Comparison of ENCODE assay signal across 11 cellular contexts in genomic region chr1:26761217-26761616, GRCh38. TPM values are rescaled to one million over a fixed set of nuclear protein-coding genes. Genes with fewer than 3 reads are reported as not detected.
DNase-seq lines count a peak whose midpoint lies in the region; ATAC-seq and TF ChIP-seq lines count a peak whose summit lies in the region.
"Had no signal": no experiment of that assay in that cellular context is flagged by ENCODE, and none has a peak within 500 bp of the region (broad histone marks: within the 10 kb centered on the region; RNA-seq: fewer than 3 reads in every experiment).

No MANE protein-coding gene starts in this region.

- no peak overlapping the region for H3K56ac ChIP-seq in H9 (ENCODE audit: insufficient read length, low read depth, low read length)

- peaks cover 38 to 74% (median 65%) of the 10 kb centered on the region in 3 experiments for H3K36me3 Mint-ChIP-seq in H9 (ENCODE audit: insufficient read depth in 1 of 3, low read depth in 3 of 3)
- H3K36me3 Mint-ChIP-seq in activated naive CD8-positive, alpha-beta T cell treated with anti-CD3 and anti-CD28 coated beads for 36 hours: peaks cover 42% of the 10 kb centered on the region

- H4K91ac ChIP-seq in H9 (ENCODE audit: insufficient read length, low read depth, low read length): no peak overlapping the region

- peak in 1 of 2 donors; percentile 58 for TF ChIP-seq RAD21 in liver (IDR thresholded peaks at IDR 0.05)

- no peak overlapping the region for H2BK5ac ChIP-seq in H9 (ENCODE audit: insufficient read length, low read length)

- H2BK12ac ChIP-seq in H9 (ENCODE audit: insufficient read length, low read depth, low read length): no peak overlapping the region

- H4K8ac ChIP-seq in H9 (replicated peaks; ENCODE audit: insufficient read length, low read depth, low read length): no peak overlapping the region

- H3K79me1 ChIP-seq in H9 (ENCODE audit: insufficient read depth, low read depth, low read length, poor library complexity, severe bottlenecking): no peaks in the 10 kb centered on the region

- H3K36me3 ChIP-seq in liver (ENCODE audit: control insufficient read depth in 4 of 4, insufficient read depth in 3 of 4, low read depth in 1 of 4, low read length in 3 of 4): peaks cover 15 to 41% (median 30%) of the 10 kb centered on the region in 4 donors

- no peaks in the 10 kb centered on the region; the same call in 1 of the 2 replicates for H3K27me3 Mint-ChIP-seq in H9 (ENCODE audit: low read depth)
- no peaks in the 10 kb centered on the region for H3K27me3 Mint-ChIP-seq in activated naive CD8-positive, alpha-beta T cell treated with anti-CD3 and anti-CD28 coated beads for 36 hours

- no peaks in the 10 kb centered on the region for H3K23me2 ChIP-seq in H9 (ENCODE audit: insufficient read length, low read depth, low read length, poor library complexity, severe bottlenecking)

- no peak overlapping the region for H3K4ac ChIP-seq in H9 (ENCODE audit: low read depth, low read length)

- CTCF ChIA-PET in RWPE1 (lab: Yijun Ruan, JAX): no interaction called here

- no peak overlapping the region for H2BK20ac ChIP-seq in H9 (ENCODE audit: low read depth, low read length, poor library complexity, severe bottlenecking)

- H2AK5ac ChIP-seq in H9 (ENCODE audit: insufficient read length, low read length): no peak overlapping the region

- no peak overlapping the region for H3K4me2 ChIP-seq in H9 (ENCODE audit: insufficient read depth, insufficient read length, low read length)

- no peaks in the 10 kb centered on the region for H3K9me3 ChIP-seq in H9 (ENCODE audit: control insufficient read depth, low read depth, low read length)
- no peaks in the 10 kb centered on the region for H3K9me3 ChIP-seq in liver (ENCODE audit: control insufficient read depth in 4 of 4, low read length in 3 of 4)
- H3K9me3 ChIP-seq: neutrophil had no signal

- peaks cover 0 to 4% of the 10 kb centered on the region in 2 experiments; a peak in 2 of 4 replicates for H3K4me1 Mint-ChIP-seq in H9
- peaks cover 35% of the 10 kb centered on the region for H3K4me1 Mint-ChIP-seq in activated naive CD8-positive, alpha-beta T cell treated with anti-CD3 and anti-CD28 coated beads for 36 hours

- no peaks in the 10 kb centered on the region for H3K9me3 Mint-ChIP-seq in H9
- no peaks in the 10 kb centered on the region for H3K9me3 Mint-ChIP-seq in activated naive CD8-positive, alpha-beta T cell treated with anti-CD3 and anti-CD28 coated beads for 36 hours

- H2BK120ac ChIP-seq in H9 (ENCODE audit: low read depth, low read length, poor library complexity, severe bottlenecking): no peak overlapping the region

- no peak overlapping the region for H3K14ac ChIP-seq in H9 (ENCODE audit: insufficient read depth, low read length)

- POLR2A ChIA-PET in RWPE1 (lab: Yijun Ruan, JAX; ENCODE audit: low non-redundant PET): no interaction called here

- no peak overlapping the region for H2BK15ac ChIP-seq in H9 (ENCODE audit: low read depth, low read length)

- H4K5ac ChIP-seq in H9 (ENCODE audit: insufficient read length, low read depth, low read length): no peak overlapping the region

- WGBS in H9 (ENCODE audit: extremely low coverage, insufficient read length, low lambda C conversion rate): no CpG with 5 or more reads among the region's 3 CpGs
- 72% methylated on average over 3 of the region's 3 CpGs for WGBS in liver

- no peaks in the 10 kb centered on the region for H3K27me3 ChIP-seq in H9 (ENCODE audit: insufficient read depth, low read length)
- H3K27me3 ChIP-seq in liver (ENCODE audit: control insufficient read depth in 4 of 4, insufficient read depth in 4 of 4, low read length in 3 of 4): no peaks in the 10 kb centered on the region
- H3K27me3 ChIP-seq: neutrophil had no signal

- H3K9ac ChIP-seq in H9 (ENCODE audit: extremely low read depth, insufficient read length, low read length) (no peak overlapping the region), liver (ENCODE audit: low read depth in 1 of 2, low read length in 2 of 2) (no peak overlapping the region)

- peak overlapping the region in 2 of 3 experiments; percentile 7 to 43; a peak in 1 of 7 replicates for H3K27ac Mint-ChIP-seq in H9
- peak overlapping the region; percentile 36 for H3K27ac Mint-ChIP-seq in activated naive CD8-positive, alpha-beta T cell treated with anti-CD3 and anti-CD28 coated beads for 36 hours

- peak; percentile 41 for DNase-seq in Ammon's horn (ENCODE audit: low spot score)
- no peak for DNase-seq in H9
- no peak for DNase-seq in activated naive CD8-positive, alpha-beta T cell treated with anti-CD3 and anti-CD28 coated beads for 36 hours
- DNase-seq in DMS153 treated with DMSO at 0.1 percent for 48 hours (lab: John Stamatoyannopoulos, UW; ENCODE audit: unreplicated experiment): no peak
- no peak for DNase-seq in RWPE1 (ENCODE audit: low spot score)
- no peak for DNase-seq in ecto neural progenitor cell (ENCODE audit: low spot score)
- DNase-seq: activated CD4-positive, alpha-beta T cell treated with anti-CD3 and anti-CD28 coated beads, Interleukin-2, amount 50 U/mL, for 1 hour; DMS 273 treated with DMSO at 0.1 percent for 48 hours had no signal

- no peak for ATAC-seq in GM19455 (IDR thresholded peaks at IDR 0.05; ENCODE audit: unreplicated experiment)

- H3K4me3 Mint-ChIP-seq in H9: no peak overlapping the region
- no peak overlapping the region for H3K4me3 Mint-ChIP-seq in activated naive CD8-positive, alpha-beta T cell treated with anti-CD3 and anti-CD28 coated beads for 36 hours

- no peak overlapping the region for H2AFZ ChIP-seq in H9 (ENCODE audit: low read length)

- H3K23ac ChIP-seq in H9 (ENCODE audit: insufficient read length, low read depth, low read length): no peak overlapping the region

- H3K27ac ChIP-seq in H9 (ENCODE audit: insufficient read length, low read depth, low read length) (no peak overlapping the region), liver (ENCODE audit: low read depth in 1 of 2, low read length in 2 of 2) (no peak overlapping the region), RWPE1 (no peak overlapping the region)
- H3K27ac ChIP-seq: neutrophil had no signal

- H4K20me1 ChIP-seq in H9 (ENCODE audit: control insufficient read depth, insufficient read depth, insufficient read length): no peaks in the 10 kb centered on the region

- no peak overlapping the region for H3K4me3 ChIP-seq in liver (ENCODE audit: low read depth in 1 of 3, low read length in 3 of 3)

- H3T11ph ChIP-seq in H9 (ENCODE audit: low read length): no peak overlapping the region

- H3K18ac ChIP-seq in H9 (ENCODE audit: insufficient read length, low read depth, low read length): no peak overlapping the region

- H3K4me1 ChIP-seq in H9 (ENCODE audit: insufficient read depth, low read length) (no peaks in the 10 kb centered on the region), liver (ENCODE audit: control insufficient read depth in 4 of 4, insufficient read depth in 4 of 4, low read length in 3 of 4) (peaks cover 6 to 17% (median 16%) of the 10 kb centered on the region in 4 donors)

- H3K79me2 ChIP-seq in H9 (ENCODE audit: insufficient read depth, low read length): no peaks in the 10 kb centered on the region

- TF ChIP-seq CTCF in H9 (conservative IDR thresholded peaks at IDR 0.05) (peak; percentile 35; the same call in 2 of the 3 replicates), liver (IDR thresholded peaks at IDR 0.05; ENCODE audit: low read depth, low read length, missing input control) (peak; percentile 17), RWPE1 (conservative IDR thresholded peaks at IDR 0.05; ENCODE audit: low read depth) (no peak)

TF ChIP-seq in liver, 16 proteins besides CTCF, POLR2A, EP300 and RAD21 (continues in another document):
- TF ChIP-seq HNF4G (IDR thresholded peaks at IDR 0.05) (no peak), NR2F2 (IDR thresholded peaks at IDR 0.05) (no peak), REST (IDR thresholded peaks at IDR 0.05) (no peak), TAF1 (conservative IDR thresholded peaks at IDR 0.05) (no peak), RXRA (IDR thresholded peaks at IDR 0.05) (no peak), SP1 (IDR thresholded peaks at IDR 0.05) (no peak), JUND (IDR thresholded peaks at IDR 0.05) (no peak), ATF3 (IDR thresholded peaks at IDR 0.05) (no peak)

RNA-seq across cellular contexts. Expression of gene PIGV, which starts 26.5 kb away (rescaled TPM):
- total RNA-seq in H9 (2021): 7.0 and 7.5 TPM in 2 replicates
- 10 to 100 TPM; 20.8 to 20.9 TPM for total RNA-seq in activated naive CD8-positive, alpha-beta T cell treated with anti-CD3 and anti-CD28 coated beads for 36 hours
- 10 to 100 TPM; 15.3 to 24.3 TPM for total RNA-seq in liver
- polyA plus RNA-seq in liver: 10 to 100 TPM; 13.9 to 14.2 TPM
